Comparison of ENCODE assay signal across 19 cellular contexts in the genomic region with DNA sequence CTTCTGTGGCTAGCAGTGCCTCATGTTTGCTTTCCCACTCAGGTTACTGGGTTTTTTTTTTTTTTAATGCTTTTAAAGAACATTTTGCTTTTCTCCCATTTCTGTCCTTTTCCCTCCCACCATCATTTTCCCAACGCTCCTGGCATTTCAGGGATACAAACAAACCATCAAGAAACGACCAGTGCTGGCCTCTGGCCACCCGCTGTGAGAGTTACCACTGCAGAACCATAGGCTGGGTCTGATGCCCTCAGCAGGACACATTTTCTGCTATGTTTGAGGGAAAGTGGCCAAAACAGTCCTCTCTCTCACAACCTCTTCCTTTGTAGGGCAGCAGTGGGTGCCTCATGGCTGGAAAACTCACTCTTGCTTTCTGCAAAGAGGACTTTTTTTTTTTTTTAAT.
"Had no signal": no experiment of that assay in that cellular context is flagged by ENCODE, and none has a peak within 500 bp of the region (broad histone marks: within the 10 kb centered on the region; RNA-seq: fewer than 3 reads in every experiment).

No MANE protein-coding gene starts in this region.

- H3K4me3 Mint-ChIP-seq: activated CD4-positive, alpha-beta T cell treated with anti-CD3 and anti-CD28 coated beads, Interleukin-2, amount 10 ng/mL, durations not matched to agents 24 days and 14 days; activated CD8-positive, alpha-beta T cell treated with anti-CD3 and anti-CD28 coated beads, Interleukin-2, amount 10 ng/mL, durations not matched to agents 7 days and 5 days; activated T-cell treated with anti-CD3 and anti-CD28 coated beads, Interleukin-2, amount 50 U/mL, for 4 hours; naive thymus-derived CD4-positive, alpha-beta T cell; stimulated activated naive CD8-positive, alpha-beta T cell treated with anti-CD3 and anti-CD28 coated beads, Interleukin-15, amount 100 ng/mL, for 72 hours; type B pancreatic cell had no signal

- H3K36me3 ChIP-seq: brain microvascular endothelial cell had no signal

- H3K27ac ChIP-seq: brain microvascular endothelial cell, dorsolateral prefrontal cortex, foreskin keratinocyte had no signal

- H3K4me1 Mint-ChIP-seq: activated CD4-positive, alpha-beta T cell treated with anti-CD3 and anti-CD28 coated beads, Interleukin-2, amount 10 ng/mL, durations not matched to agents 24 days and 14 days; naive thymus-derived CD4-positive, alpha-beta T cell; stimulated activated naive CD8-positive, alpha-beta T cell treated with anti-CD3 and anti-CD28 coated beads, Interleukin-15, amount 100 ng/mL, for 72 hours had no signal

- H3K9me3 Mint-ChIP-seq: type B pancreatic cell had no signal

- H3K4me3 ChIP-seq: dorsolateral prefrontal cortex, smooth muscle cell had no signal

- H3K27me3 ChIP-seq: brain microvascular endothelial cell had no signal

- ATAC-seq: activated CD8-positive, alpha-beta T cell treated with anti-CD3 and anti-CD28 coated beads, Interleukin-2, amount 10 ng/mL, durations not matched to agents 7 days and 5 days; activated T-cell treated with anti-CD3 and anti-CD28 coated beads, Interleukin-2, amount 50 U/mL, for 4 hours; foreskin keratinocyte; naive thymus-derived CD4-positive, alpha-beta T cell; sciatic nerve; stimulated activated naive CD8-positive, alpha-beta T cell treated with anti-CD3 and anti-CD28 coated beads, Interleukin-15, amount 100 ng/mL, for 72 hours had no signal

- H3K4me1 ChIP-seq: foreskin keratinocyte had no signal

- H3K27ac Mint-ChIP-seq: activated CD4-positive, alpha-beta T cell treated with anti-CD3 and anti-CD28 coated beads, Interleukin-2, amount 10 ng/mL, durations not matched to agents 24 days and 14 days; activated CD8-positive, alpha-beta T cell treated with anti-CD3 and anti-CD28 coated beads, Interleukin-2, amount 10 ng/mL, durations not matched to agents 7 days and 5 days; naive thymus-derived CD4-positive, alpha-beta T cell; stimulated activated naive CD8-positive, alpha-beta T cell treated with anti-CD3 and anti-CD28 coated beads, Interleukin-15, amount 100 ng/mL, for 72 hours; type B pancreatic cell had no signal

- DNase-seq: activated CD4-positive, alpha-beta T cell treated with anti-CD3 and anti-CD28 coated beads, Interleukin-2, amount 10 ng/mL, durations not matched to agents 24 days and 14 days; activated CD8-positive, alpha-beta memory T cell treated with anti-CD3 and anti-CD28 coated beads, Interleukin-2, amount 50 U/mL, for 4 hours; activated CD8-positive, alpha-beta T cell treated with anti-CD3 and anti-CD28 coated beads, Interleukin-2, amount 10 ng/mL, durations not matched to agents 7 days and 5 days; activated naive CD4-positive, alpha-beta T cell treated with anti-CD3 and anti-CD28 coated beads, Interleukin-2, amount 50 U/mL, for 16 hours; activated T-cell treated with anti-CD3 and anti-CD28 coated beads, Interleukin-2, amount 50 U/mL, for 4 hours; aorta; brain microvascular endothelial cell; central memory CD4-positive, alpha-beta T cell; foreskin keratinocyte; glutamatergic neuron; mesenchymal stem cell; naive thymus-derived CD4-positive, alpha-beta T cell; stimulated activated CD4-positive, alpha-beta T cell treated with anti-CD3 and anti-CD28 coated beads, Interleukin-4, amount 100 ng/mL, for 1 hour; stimulated activated naive CD8-positive, alpha-beta T cell treated with anti-CD3 and anti-CD28 coated beads, Interleukin-15, amount 100 ng/mL, for 72 hours; T1000 had no signal

- H3K36me3 Mint-ChIP-seq: naive thymus-derived CD4-positive, alpha-beta T cell; type B pancreatic cell had no signal

- H3K27me3 Mint-ChIP-seq: stimulated activated naive CD8-positive, alpha-beta T cell treated with anti-CD3 and anti-CD28 coated beads, Interleukin-15, amount 100 ng/mL, for 72 hours had no signal
